ENCODE assay signal across 11 cellular contexts in the genomic region with DNA sequence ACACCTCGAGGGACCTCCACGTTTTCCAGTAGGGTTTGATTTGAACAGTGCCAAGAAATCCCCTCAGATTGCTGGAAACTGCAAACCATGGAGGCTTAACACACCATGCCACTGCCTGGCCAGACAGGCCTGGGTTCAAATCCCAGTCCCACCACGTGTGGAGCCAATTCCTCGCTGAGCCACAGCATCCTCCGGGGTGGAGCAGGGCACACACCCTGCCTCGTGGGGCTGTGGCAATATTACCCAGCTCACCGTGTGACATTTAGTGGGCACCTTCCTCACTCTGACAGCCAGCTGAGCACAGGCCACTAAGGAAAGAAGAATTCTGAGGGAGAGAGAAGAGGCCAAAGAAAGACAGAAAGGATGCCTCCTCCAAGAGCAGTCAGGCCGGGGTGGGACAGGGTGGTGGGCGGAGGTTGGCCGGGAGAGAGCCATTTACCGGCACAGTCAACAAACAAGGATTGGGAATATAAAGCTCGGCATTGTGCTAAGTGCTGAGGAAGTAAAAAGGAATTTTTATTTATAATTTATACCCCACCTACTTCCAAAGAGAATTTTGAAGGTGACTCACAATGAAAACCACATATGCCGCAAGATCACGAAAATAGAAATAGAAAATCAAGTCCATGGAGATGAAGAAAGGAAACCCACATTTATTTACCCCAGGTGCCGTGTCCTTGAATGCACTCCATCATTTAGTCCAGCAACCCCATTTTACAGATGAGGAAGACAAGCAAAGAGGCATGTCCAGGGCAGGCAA.
DNase-seq lines count a peak whose midpoint lies in the region; TF ChIP-seq lines count a peak whose summit lies in the region.
"Had no signal": no experiment of that assay in that cellular context is flagged by ENCODE, and none has a peak within 500 bp of the region (broad histone marks: within the 10 kb centered on the region; RNA-seq: fewer than 3 reads in every experiment).

No MANE protein-coding gene starts in this region.

- no peak for TF ChIP-seq CTCF in type B pancreatic cell (conservative IDR thresholded peaks at IDR 0.05)

- H3K4me1 Mint-ChIP-seq in type B pancreatic cell (ENCODE audit: unreplicated experiment), result peaks cover 11% of the 10 kb centered on the region

- no peak overlapping the region for H3K4me3 Mint-ChIP-seq in type B pancreatic cell
- H3K4me3 Mint-ChIP-seq: activated CD4-positive, alpha-beta memory T cell treated with anti-CD3 and anti-CD28 coated beads for 36 hours had no signal

- no peak overlapping the region for H3K27ac Mint-ChIP-seq in type B pancreatic cell
- H3K27ac Mint-ChIP-seq: activated CD4-positive, alpha-beta memory T cell treated with anti-CD3 and anti-CD28 coated beads for 36 hours had no signal

- peaks cover 7% of the 10 kb centered on the region for H3K27me3 Mint-ChIP-seq in type B pancreatic cell
- H3K27me3 Mint-ChIP-seq: activated CD4-positive, alpha-beta memory T cell treated with anti-CD3 and anti-CD28 coated beads for 36 hours had no signal

- peak; percentile 17 for DNase-seq in activated effector memory CD4-positive, alpha-beta T cell treated with anti-CD3 and anti-CD28 coated beads, Interleukin-2, amount 50 U/mL, for 16 hours
- DNase-seq in activated effector memory CD4-positive, alpha-beta T cell treated with Interleukin-2 at 50 U/mL for 16 hours, result no peak
- DNase-seq in astrocyte of the hippocampus (ENCODE audit: low read depth, low spot score) (peak; percentile 91), kidney glomerular epithelial cell (lab: John Stamatoyannopoulos, UW) (peak; percentile 86), type B pancreatic cell (ENCODE audit: extremely low spot score, unreplicated experiment) (peak; percentile 32), amygdala (lab: John Stamatoyannopoulos, UW) (no peak), DMS53 treated with DMSO at 0.1 percent for 48 hours (lab: John Stamatoyannopoulos, UW; ENCODE audit: unreplicated experiment) (no peak)
- no peak for DNase-seq in stimulated activated CD4-positive, alpha-beta T cell treated with anti-CD3 and anti-CD28 coated beads, Interleukin-2, amount 100 ng/mL, for 48 hours
- DNase-seq: activated CD4-positive, alpha-beta memory T cell treated with anti-CD3 and anti-CD28 coated beads for 36 hours; central memory CD4-positive, alpha-beta T cell; NCI-H1105 had no signal

- H3K9me3 Mint-ChIP-seq in type B pancreatic cell, result no peaks in the 10 kb centered on the region

- no peaks in the 10 kb centered on the region for H3K36me3 Mint-ChIP-seq in type B pancreatic cell
- H3K36me3 Mint-ChIP-seq: activated CD4-positive, alpha-beta memory T cell treated with anti-CD3 and anti-CD28 coated beads for 36 hours had no signal

Comparison
In these comparisons a context has a peak if more than half of its experiments do, and no peak if none do; other contexts are left out.
1. DNase-seq: peak in activated effector memory CD4-positive, alpha-beta T cell treated with anti-CD3 and anti-CD28 coated beads, Interleukin-2, amount 50 U/mL, for 16 hours (single experiment), astrocyte of the hippocampus (single experiment), kidney glomerular epithelial cell (single experiment) and type B pancreatic cell (single experiment); none in activated effector memory CD4-positive, alpha-beta T cell treated with Interleukin-2 at 50 U/mL for 16 hours (single experiment), stimulated activated CD4-positive, alpha-beta T cell treated with anti-CD3 and anti-CD28 coated beads, Interleukin-2, amount 100 ng/mL, for 48 hours (0 of 2), amygdala (0 of 56) and DMS53 treated with DMSO at 0.1 percent for 48 hours (single experiment).